Comparison of ENCODE assay signal across 2 cellular contexts in the genomic region with DNA sequence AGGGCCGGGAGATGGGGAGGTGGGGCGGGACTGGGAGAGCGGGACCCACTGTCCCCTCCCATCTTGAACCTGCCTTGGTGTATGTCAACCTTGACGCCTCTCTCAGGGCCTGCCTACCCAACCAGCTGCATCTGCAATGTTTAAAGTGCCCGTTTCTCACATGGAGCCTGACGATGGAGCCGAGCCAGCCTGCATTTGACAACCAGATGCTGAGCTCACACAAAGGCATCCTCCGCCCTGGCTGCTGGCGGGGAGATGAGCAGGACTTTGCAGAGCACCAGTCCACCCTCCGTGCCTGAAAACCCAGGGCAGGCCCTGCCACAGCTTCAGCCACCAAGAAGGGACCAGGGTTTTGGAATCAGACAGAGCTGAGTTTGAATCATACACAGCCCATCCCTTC.
TF ChIP-seq lines count a peak whose summit lies in the region.

No MANE protein-coding gene starts in this region.

TF ChIP-seq in GM23338, 12 proteins besides CTCF, POLR2A, EP300 and RAD21:
- TF ChIP-seq POLR2AphosphoS5 (IDR thresholded peaks at IDR 0.05; ENCODE audit: low read depth) (no peak), NANOG (IDR thresholded peaks at IDR 0.05; ENCODE audit: borderline replicate concordance) (no peak)

TF ChIP-seq in H1, 55 proteins besides CTCF, POLR2A, EP300 and RAD21:
- TF ChIP-seq SP1 (IDR thresholded peaks at IDR 0.05; ENCODE audit: low read depth, low read length) (no peak), ZNF274 (IDR thresholded peaks at IDR 0.05; ENCODE audit: borderline replicate concordance, extremely low read depth, low read length) (no peak), MAFK (IDR thresholded peaks at IDR 0.05; ENCODE audit: low read depth, low read length) (no peak), NRF1 (IDR thresholded peaks at IDR 0.05; ENCODE audit: low read depth, low read length) (no peak), CEBPB (IDR thresholded peaks at IDR 0.05; ENCODE audit: low read depth, low read length) (no peak), CTBP2 (IDR thresholded peaks at IDR 0.05; ENCODE audit: borderline replicate concordance, insufficient read depth, insufficient read length, low read length) (no peak), SIRT6 (IDR thresholded peaks at IDR 0.05; ENCODE audit: low read length) (no peak), RFX5 (IDR thresholded peaks at IDR 0.05; ENCODE audit: borderline replicate concordance, low read depth, low read length) (no peak), SIX5 (IDR thresholded peaks at IDR 0.05; ENCODE audit: low read depth, low read length) (no peak), RXRA (IDR thresholded peaks at IDR 0.05; ENCODE audit: insufficient read depth, low read depth, low read length) (no peak), RNF2 (IDR thresholded peaks at IDR 0.05; ENCODE audit: borderline replicate concordance, low read depth, low read length, missing control alignments, poor library complexity, severe bottlenecking) (no peak), BACH1 (IDR thresholded peaks at IDR 0.05; ENCODE audit: low read length) (no peak), CBX8 (IDR thresholded peaks at IDR 0.05; ENCODE audit: borderline replicate concordance, low read depth, low read length) (no peak), BRCA1 (IDR thresholded peaks at IDR 0.05; ENCODE audit: low read depth, low read length) (no peak), CHD2 (IDR thresholded peaks at IDR 0.05; ENCODE audit: low read length) (no peak)
- TF ChIP-seq, protein P1, sequence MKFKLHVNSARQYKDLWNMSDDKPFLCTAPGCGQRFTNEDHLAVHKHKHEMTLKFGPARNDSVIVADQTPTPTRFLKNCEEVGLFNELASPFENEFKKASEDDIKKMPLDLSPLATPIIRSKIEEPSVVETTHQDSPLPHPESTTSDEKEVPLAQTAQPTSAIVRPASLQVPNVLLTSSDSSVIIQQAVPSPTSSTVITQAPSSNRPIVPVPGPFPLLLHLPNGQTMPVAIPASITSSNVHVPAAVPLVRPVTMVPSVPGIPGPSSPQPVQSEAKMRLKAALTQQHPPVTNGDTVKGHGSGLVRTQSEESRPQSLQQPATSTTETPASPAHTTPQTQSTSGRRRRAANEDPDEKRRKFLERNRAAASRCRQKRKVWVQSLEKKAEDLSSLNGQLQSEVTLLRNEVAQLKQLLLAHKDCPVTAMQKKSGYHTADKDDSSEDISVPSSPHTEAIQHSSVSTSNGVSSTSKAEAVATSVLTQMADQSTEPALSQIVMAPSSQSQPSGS (IDR thresholded peaks at IDR 0.05; ENCODE audit: low read length) = no peak
